8 cellular contexts compared by ENCODE assay signal in the genomic region with DNA sequence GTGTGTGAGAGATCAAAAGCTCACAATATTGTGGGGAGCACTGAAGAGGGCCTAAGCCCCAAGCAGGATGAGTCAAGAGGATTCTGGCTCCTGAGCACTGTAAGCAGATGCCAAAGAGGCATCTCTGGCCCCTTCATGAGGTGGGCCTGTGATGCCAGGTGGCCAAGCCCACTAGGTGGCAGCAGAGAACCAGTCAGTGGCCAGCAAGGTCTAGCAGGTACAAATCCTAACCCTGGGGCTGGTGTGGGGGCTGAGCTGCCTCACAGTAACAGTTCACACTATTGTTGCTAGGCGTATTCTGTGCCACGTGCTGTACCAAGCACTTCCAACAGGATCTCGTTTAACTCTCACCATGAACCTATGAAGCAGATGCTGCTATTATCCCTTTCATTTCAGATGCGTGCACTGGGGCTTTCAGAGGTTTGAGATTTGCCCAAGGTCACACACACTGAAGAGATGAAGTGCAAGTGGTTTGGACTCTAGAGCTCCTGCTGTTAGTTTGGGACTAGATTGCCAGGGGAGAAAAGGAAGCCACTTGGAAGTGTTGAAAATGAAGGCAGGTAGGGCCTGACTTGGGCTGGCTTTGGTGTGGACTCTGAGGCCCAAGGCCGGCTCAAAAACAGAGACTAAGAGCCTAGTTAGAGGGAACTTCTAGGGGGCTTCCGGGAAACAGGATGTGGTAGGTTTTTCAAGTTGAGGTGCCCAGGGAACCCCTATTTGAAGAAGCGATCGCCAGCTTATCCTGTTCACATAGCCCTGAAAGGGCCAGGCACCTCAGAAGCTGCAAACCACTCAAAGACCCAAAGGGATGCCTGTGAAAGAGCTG. TPM values are rescaled to one million over a fixed set of nuclear protein-coding genes. Genes with fewer than 3 reads are reported as not detected.
A peak's percentile ranks its signal among the peaks of the same experiment; 100 is the strongest.
DNase-seq lines count a peak whose midpoint lies in the region; TF ChIP-seq lines count a peak whose summit lies in the region.

No MANE protein-coding gene starts in this region.

- H3K36me3 ChIP-seq in SK-N-SH (replicated peaks in 1 of 2; ENCODE audit: control insufficient read depth in 1 of 2, insufficient read depth in 2 of 2, low read length in 1 of 2) = no peaks in the 10 kb centered on the region
- H3K36me3 ChIP-seq in cardiac muscle cell = no peaks in the 10 kb centered on the region

- peak; percentile 96 for TF ChIP-seq RAD21 in SK-N-SH (IDR thresholded peaks at IDR 0.05; ENCODE audit: low read length)

- POLR2A ChIA-PET in SK-N-SH (lab: Yijun Ruan, JAX) = no interaction called here

- no peaks in the 10 kb centered on the region for H3K9me3 ChIP-seq in SK-N-SH
- H3K9me3 ChIP-seq in cardiac muscle cell (ENCODE audit: low read depth) = no peaks in the 10 kb centered on the region

- no peaks in the 10 kb centered on the region; a peak in 1 of 4 replicates for H3K4me1 ChIP-seq in SK-N-SH (ENCODE audit: control insufficient read depth in 1 of 2, insufficient read depth in 2 of 2, low read depth in 1 of 2, low read length in 1 of 2)
- no peaks in the 10 kb centered on the region for H3K4me1 ChIP-seq in cardiac muscle cell (ENCODE audit: low read depth)

- no peak overlapping the region for H3K4me3 ChIP-seq in LNCaP clone FGC (ENCODE audit: low read depth, low read length)
- H3K4me3 ChIP-seq in SK-N-SH (ENCODE audit: low read depth in 2 of 2, low read length in 1 of 2) = no peak overlapping the region; a peak in 1 of 4 replicates
- no peak overlapping the region for H3K4me3 ChIP-seq in cardiac muscle cell

- H3K4me2 ChIP-seq in SK-N-SH = no peak overlapping the region

- no peak overlapping the region for H3K27ac ChIP-seq in SK-N-SH (ENCODE audit: low read depth in 2 of 2, low read length in 1 of 2)
- no peak overlapping the region for H3K27ac ChIP-seq in cardiac muscle cell

- no peaks in the 10 kb centered on the region for H4K20me1 ChIP-seq in SK-N-SH (ENCODE audit: insufficient read depth)

- WGBS in SK-N-SH (ENCODE audit: low lambda C conversion rate) = 63% methylated on average over 3 of the region's 8 CpGs

- no peaks in the 10 kb centered on the region for H3K9me2 ChIP-seq in SK-N-SH

- no peak overlapping the region for H2AFZ ChIP-seq in SK-N-SH (ENCODE audit: low read depth)

- H3K9ac ChIP-seq in SK-N-SH = no peak overlapping the region

- peak; percentile 55 for DNase-seq in H4 (ENCODE audit: low spot score)
- peak; percentile 33 for DNase-seq in LNCaP clone FGC (ENCODE audit: low read depth)
- DNase-seq in SK-N-SH = peak; percentile 81
- DNase-seq in activated naive CD4-positive, alpha-beta T cell treated with Interleukin-2 at 50 U/mL for 16 hours = peak; percentile 83
- DNase-seq in cardiac muscle cell (ENCODE audit: low read depth in 1 of 2, low spot score in 1 of 2) = peak; percentile 80 to 89
- peak; percentile 30 for DNase-seq in pulmonary artery endothelial cell (ENCODE audit: low read depth, low spot score)
- DNase-seq in epidermal melanocyte (ENCODE audit: insufficient read length, low spot score) = no peak

- no peaks in the 10 kb centered on the region for H3K27me3 ChIP-seq in SK-N-SH (ENCODE audit: insufficient read depth)
- H3K27me3 ChIP-seq in cardiac muscle cell = no peaks in the 10 kb centered on the region

- CTCF ChIA-PET in SK-N-SH (lab: Yijun Ruan, JAX) = interaction anchor here (0.6 to 5.5 kb wide), 44 partner anchors 9 to 506 kb away, joined by 3 to 67 read pairs (median 4); partner anchors contain the start of genes ERMP1 and RANBP6

- no peaks in the 10 kb centered on the region for H3K79me2 ChIP-seq in SK-N-SH (ENCODE audit: insufficient read depth)

- no peaks in the 10 kb centered on the region for H3F3A ChIP-seq in SK-N-SH (replicated peaks; ENCODE audit: insufficient read depth)

- no peak for TF ChIP-seq EP300 in SK-N-SH (IDR thresholded peaks at IDR 0.05; ENCODE audit: borderline replicate concordance in 1 of 2, low read depth in 1 of 2, low read length in 1 of 2)

- peak; percentile 2 for TF ChIP-seq CTCF in GM12801 (IDR thresholded peaks at IDR 0.05; ENCODE audit: extremely low read depth, insufficient read length)
- TF ChIP-seq CTCF in LNCaP clone FGC (IDR thresholded peaks at IDR 0.05; ENCODE audit: control insufficient read depth, extremely low read depth, insufficient read depth) = peak; percentile 98
- peak; percentile 96 for TF ChIP-seq CTCF in SK-N-SH (IDR thresholded peaks at IDR 0.05)
- peak; percentile 98 for TF ChIP-seq CTCF in cardiac muscle cell (IDR thresholded peaks at IDR 0.05; ENCODE audit: low read depth, low read length)

TF ChIP-seq in SK-N-SH, 30 proteins besides CTCF, POLR2A, EP300 and RAD21 (continues in another document):
- TF ChIP-seq ZBTB33 (IDR thresholded peaks at IDR 0.05; ENCODE audit: borderline replicate concordance, low read depth) (no peak), POLR2AphosphoS5 (IDR thresholded peaks at IDR 0.05; ENCODE audit: low read depth, low read length) (no peak), RCOR1 (IDR thresholded peaks at IDR 0.05; ENCODE audit: low read length) (peak; percentile 31; the same call in 1 of the 2 replicates), MXI1 (IDR thresholded peaks at IDR 0.05; ENCODE audit: low read depth, low read length) (peak; percentile 23; the same call in 1 of the 2 replicates), RXRA (IDR thresholded peaks at IDR 0.05; ENCODE audit: borderline replicate concordance, low read depth) (no peak), ELF1 (IDR thresholded peaks at IDR 0.05) (no peak), NFIC (IDR thresholded peaks at IDR 0.05; ENCODE audit: borderline replicate concordance) (no peak), CHD2 (IDR thresholded peaks at IDR 0.05; ENCODE audit: low read length, partially characterized antibody) (peak; percentile 20), TCF12 (IDR thresholded peaks at IDR 0.05) (no peak), JUND (IDR thresholded peaks at IDR 0.05) (no peak), FOSL2 (IDR thresholded peaks at IDR 0.05; ENCODE audit: borderline replicate concordance, low read depth) (no peak), FOXM1 (IDR thresholded peaks at IDR 0.05; ENCODE audit: low read depth) (no peak), FOXJ3 (CRISPR knock-in tag; IDR thresholded peaks at IDR 0.05) (no peak), IRF3 (IDR thresholded peaks at IDR 0.05; ENCODE audit: low read depth, low read length) (no peak), MEF2A (IDR thresholded peaks at IDR 0.05; ENCODE audit: borderline replicate concordance, low read depth) (no peak), NRF1 (IDR thresholded peaks at IDR 0.05; ENCODE audit: low read depth, low read length) (no peak), GATA2 (CRISPR knock-in tag; IDR thresholded peaks at IDR 0.05) (no peak)
- TF ChIP-seq, protein P1, sequence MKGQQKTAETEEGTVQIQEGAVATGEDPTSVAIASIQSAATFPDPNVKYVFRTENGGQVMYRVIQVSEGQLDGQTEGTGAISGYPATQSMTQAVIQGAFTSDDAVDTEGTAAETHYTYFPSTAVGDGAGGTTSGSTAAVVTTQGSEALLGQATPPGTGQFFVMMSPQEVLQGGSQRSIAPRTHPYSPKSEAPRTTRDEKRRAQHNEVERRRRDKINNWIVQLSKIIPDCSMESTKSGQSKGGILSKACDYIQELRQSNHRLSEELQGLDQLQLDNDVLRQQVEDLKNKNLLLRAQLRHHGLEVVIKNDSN (IDR thresholded peaks at IDR 0.05; ENCODE audit: borderline replicate concordance, low read depth) = no peak

RNA-seq across cellular contexts. Expression of gene MLANA, which starts 4.4 kb away (rescaled TPM):
- not detected in 2 replicates for total RNA-seq in H4 (2014; rRNA removed; shearing (Covaris generic))
- polyA plus RNA-seq in SK-N-SH (2012; rRNA removed) (not detected in 2 replicates), cardiac muscle cell (0.94 TPM in 1 of 2 replicates, not detected in the other)
- not detected in 2 replicates for polyA plus RNA-seq in SK-N-SH (2012; cell fraction: cytosol; rRNA removed)
- polyA plus RNA-seq in SK-N-SH (2012; cell fraction: nucleus; rRNA removed) = not detected in 2 replicates
- total RNA-seq in cardiac muscle cell (not detected in 2 replicates), pulmonary artery endothelial cell (not detected in 2 replicates)

RNA-seq across cellular contexts. Expression of gene ERMP1, which starts 53.4 kb away (rescaled TPM):
- 5.9 and 6.2 TPM in 2 replicates for total RNA-seq in H4 (2014; rRNA removed; shearing (Covaris generic))
- polyA plus RNA-seq in SK-N-SH (2012; rRNA removed) = 5.9 and 6.4 TPM in 2 replicates
- polyA plus RNA-seq in SK-N-SH (2012; cell fraction: cytosol; rRNA removed) = 7.3 and 7.9 TPM in 2 replicates
- 5.6 and 6.4 TPM in 2 replicates for polyA plus RNA-seq in SK-N-SH (2012; cell fraction: nucleus; rRNA removed)
- total RNA-seq in cardiac muscle cell = 12.9 and 31.5 TPM in 2 replicates
- polyA plus RNA-seq in cardiac muscle cell = 18.1 and 36.0 TPM in 2 replicates
- 18.5 and 27.6 TPM in 2 replicates for total RNA-seq in pulmonary artery endothelial cell

Comparison
In these comparisons a context has a peak if more than half of its experiments do, and no peak if none do; other contexts are left out.
1. CTCF ChIP-seq: peak in every context shown above with its lines; median percentile 98 in LNCaP clone FGC; 98 in cardiac muscle cell; 96 in SK-N-SH; 2 in GM12801.